In genomic region chr6:104173680-104174079, GRCh38 we compare ENCODE assay signal across 3 cellular contexts.
TF ChIP-seq lines count a peak whose summit lies in the region.

No MANE protein-coding gene starts in this region.

TF ChIP-seq in HCT116, 20 proteins besides CTCF, POLR2A, EP300 and RAD21:
- TF ChIP-seq CEBPB (IDR thresholded peaks at IDR 0.05; ENCODE audit: low read depth) (0 out of 2 replicates have a peak, but pooled peaks have one; percentile 14), SRF (IDR thresholded peaks at IDR 0.05; ENCODE audit: low read depth) (no peak)

TF ChIP-seq in H1, 55 proteins besides CTCF, POLR2A, EP300 and RAD21:
- TF ChIP-seq TEAD4 (IDR thresholded peaks at IDR 0.05; ENCODE audit: low read depth, low read length) (no peak), USF2 (IDR thresholded peaks at IDR 0.05; ENCODE audit: low read length) (no peak), ASH2L (IDR thresholded peaks at IDR 0.05; ENCODE audit: low read length) (no peak), MAFK (IDR thresholded peaks at IDR 0.05; ENCODE audit: low read depth, low read length) (no peak)

TF ChIP-seq in GM23338, 12 proteins besides CTCF, POLR2A, EP300 and RAD21:
- TF ChIP-seq ZNF462 (CRISPR knock-in tag; IDR thresholded peaks at IDR 0.05): no peak
- TF ChIP-seq CREB1 (CRISPR knock-in tag; IDR thresholded peaks at IDR 0.05; ENCODE audit: low read depth): no peak
- TF ChIP-seq ETS1 (IDR thresholded peaks at IDR 0.05): no peak
- no peak for TF ChIP-seq JUNB (IDR thresholded peaks at IDR 0.05; ENCODE audit: unreplicated experiment)
- TF ChIP-seq ZNF331 (CRISPR knock-in tag; IDR thresholded peaks at IDR 0.05; ENCODE audit: low read depth): no peak
- no peak for TF ChIP-seq ZNF114 (CRISPR knock-in tag; IDR thresholded peaks at IDR 0.05)
- no peak for TF ChIP-seq NANOG (IDR thresholded peaks at IDR 0.05; ENCODE audit: borderline replicate concordance)
- TF ChIP-seq EZH2phosphoT487 (IDR thresholded peaks at IDR 0.05; ENCODE audit: unreplicated experiment): no peak
